Comparison of ENCODE assay signal across 1 cellular context in genomic region chr22:36281726-36282077, GRCh38.
TF ChIP-seq lines count a peak whose summit lies in the region.

No MANE protein-coding gene starts in this region.

TF ChIP-seq in HepG2, 621 proteins besides CTCF, POLR2A, EP300 and RAD21:
- TF ChIP-seq TP53 (CRISPR knock-in tag; conservative IDR thresholded peaks at IDR 0.05) (no peak), MLXIP (CRISPR knock-in tag; IDR thresholded peaks at IDR 0.05; ENCODE audit: borderline replicate concordance) (no peak), RCOR2 (CRISPR knock-in tag; IDR thresholded peaks at IDR 0.05) (no peak), RBM22 (optimal IDR thresholded peaks at IDR 0.05; ENCODE audit: low read length) (peak; percentile 34)
TF ChIP-seq in HepG2: peak in this region for 1.
